Comparison of ENCODE assay signal across 25 cellular contexts in the genomic region with DNA sequence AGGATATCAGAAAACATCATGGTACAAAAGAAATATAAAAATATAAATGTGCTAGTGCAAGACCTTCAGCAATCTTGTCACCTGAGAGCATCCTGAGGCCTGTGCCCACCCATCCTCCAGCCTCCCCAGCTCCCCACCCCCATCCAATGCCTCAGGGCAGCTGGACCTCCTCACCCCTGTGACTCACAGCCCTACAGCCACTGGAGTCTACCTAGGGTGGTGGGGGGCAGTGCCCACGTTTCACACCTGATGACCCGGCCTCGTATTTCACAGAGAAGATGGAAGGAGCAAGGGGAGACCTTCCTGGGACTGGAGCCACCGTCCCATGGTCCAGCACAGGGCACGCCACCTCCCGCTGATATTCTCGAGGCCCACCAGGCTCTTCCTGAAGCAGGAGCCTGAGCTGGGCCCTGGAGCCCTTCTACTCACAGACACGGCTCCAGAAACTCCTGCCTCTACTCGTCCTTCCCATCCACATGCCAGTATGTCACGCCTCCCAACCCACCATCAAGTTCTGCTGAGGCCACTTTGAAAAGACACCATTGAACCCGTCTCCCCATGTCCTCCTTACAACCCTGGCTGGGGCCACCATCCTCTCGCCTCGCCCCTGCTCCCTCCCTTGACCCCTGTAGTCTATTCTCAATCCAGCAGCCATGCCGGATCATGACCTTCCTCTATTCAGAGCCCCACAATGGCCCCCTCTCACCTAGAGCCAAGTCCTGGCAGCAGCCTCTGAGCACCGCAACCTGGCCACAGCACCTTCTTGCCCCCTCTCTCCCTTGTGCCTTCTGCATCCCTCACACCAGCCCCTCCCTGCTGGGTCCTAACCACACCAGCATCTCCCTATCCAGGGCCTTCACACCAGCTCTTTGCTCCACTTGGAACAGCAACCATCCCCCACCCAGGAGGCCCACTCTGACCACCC. TPM values are rescaled to one million over a fixed set of nuclear protein-coding genes. Genes with fewer than 3 reads are reported as not detected.
DNase-seq lines count a peak whose midpoint lies in the region; ATAC-seq and TF ChIP-seq lines count a peak whose summit lies in the region.
"Had no signal": no experiment of that assay in that cellular context is flagged by ENCODE, and none has a peak within 500 bp of the region (broad histone marks: within the 10 kb centered on the region; RNA-seq: fewer than 3 reads in every experiment).

No MANE protein-coding gene starts in this region.

- no peak overlapping the region for H3K4me3 ChIP-seq in uterus
- H3K4me3 ChIP-seq: neural progenitor cell, PC-9 had no signal

- peaks cover 0 to 5% of the 10 kb centered on the region in 2 donors for H3K9me3 Mint-ChIP-seq in activated naive CD4-positive, alpha-beta T cell treated with anti-CD3 and anti-CD28 coated beads, Interleukin-2, amount 50 U/mL, for 72 hours

- no peak for TF ChIP-seq CTCF in uterus (IDR thresholded peaks at IDR 0.05)

- H3K27me3 ChIP-seq in uterus = no peaks in the 10 kb centered on the region
- H3K27me3 ChIP-seq: foreskin keratinocyte, neural progenitor cell had no signal

- no peak for DNase-seq in activated naive CD4-positive, alpha-beta T cell treated with anti-CD3 and anti-CD28 coated beads, Interleukin-2, amount 50 U/mL, for 72 hours (ENCODE audit: low spot score in 2 of 2)
- DNase-seq in activated naive CD4-positive, alpha-beta T cell treated with anti-CD3 and anti-CD28 coated beads, Interleukin-2, amount 50 U/mL, for 16 hours = no peak
- DNase-seq in caudate nucleus (lab: John Stamatoyannopoulos, UW) = no peak
- DNase-seq in mesenteric fat pad (ENCODE audit: low spot score) = peak; percentile 77
- no peak for DNase-seq in uterus
- no peak for DNase-seq in SW480 (ENCODE audit: low spot score)
- DNase-seq: activated gamma-delta T cell; CD4-positive, CD25-positive, alpha-beta regulatory T cell; cortex of kidney; DMS53; foreskin keratinocyte; H7; NCI-H1417; NCI-H2171; NCI-H748 treated with DMSO at 0.1 percent for 48 hours; PC-9; SIG-M5; stimulated activated CD4-positive, alpha-beta T cell treated with anti-CD3 and anti-CD28 coated beads, Interleukin-4, amount 100 ng/mL, for 4 hours had no signal

- H3K36me3 Mint-ChIP-seq in activated naive CD4-positive, alpha-beta T cell treated with anti-CD3 and anti-CD28 coated beads, Interleukin-2, amount 50 U/mL, for 72 hours = peaks cover 65 to 77% of the 10 kb centered on the region in 2 donors

- H3K27ac Mint-ChIP-seq in activated naive CD4-positive, alpha-beta T cell treated with anti-CD3 and anti-CD28 coated beads, Interleukin-2, amount 50 U/mL, for 72 hours = peak overlapping the region; percentile 60 to 82
- H3K27ac Mint-ChIP-seq: neural progenitor cell, WTC11 had no signal

- no peaks in the 10 kb centered on the region for H3K4me1 ChIP-seq in uterus
- H3K4me1 ChIP-seq: foreskin keratinocyte, neural progenitor cell had no signal

- ATAC-seq in activated naive CD4-positive, alpha-beta T cell treated with anti-CD3 and anti-CD28 coated beads, Interleukin-2, amount 50 U/mL, for 72 hours = no peak
- ATAC-seq in GM18907 (IDR thresholded peaks at IDR 0.05; ENCODE audit: unreplicated experiment) = no peak
- ATAC-seq: foreskin keratinocyte, HepG2, WTC11 had no signal

- H3K9me3 ChIP-seq in uterus = peaks cover 0 to 4% of the 10 kb centered on the region in 2 donors

- intact Hi-C loops in uterus (cut with DNase I; ENCODE audit: low total_unique reads) = no loop called here

- no peak for TF ChIP-seq POLR2A in uterus (IDR thresholded peaks at IDR 0.05)

- H3K27ac ChIP-seq in caudate nucleus (ENCODE audit: low read depth, low read length) = peak overlapping the region; percentile 65
- H3K27ac ChIP-seq in temporal lobe (ENCODE audit: low read depth, low read length) = peak overlapping the region; percentile 76
- no peak overlapping the region for H3K27ac ChIP-seq in uterus
- H3K27ac ChIP-seq: foreskin keratinocyte, neural progenitor cell, PC-9 had no signal

- no peaks in the 10 kb centered on the region for H3K36me3 ChIP-seq in uterus

RNA-seq across cellular contexts. Expression of a gene that starts 13.3 kb away (rescaled TPM):
- 10 to 100 TPM; 33.7 to 57.6 TPM for total RNA-seq in activated naive CD4-positive, alpha-beta T cell treated with anti-CD3 and anti-CD28 coated beads, Interleukin-2, amount 50 U/mL, for 72 hours
- total RNA-seq in mesenteric fat pad = 166 TPM
- total RNA-seq in temporal lobe = 55.3 TPM
- 10 to 100 TPM; 18.8 to 78.7 (median 57.7) TPM for total RNA-seq in uterus

RNA-seq across cellular contexts. Expression of a gene that starts 30.2 kb away (rescaled TPM):
- 10 to 100 TPM; 29.8 to 50.3 TPM for total RNA-seq in activated naive CD4-positive, alpha-beta T cell treated with anti-CD3 and anti-CD28 coated beads, Interleukin-2, amount 50 U/mL, for 72 hours
- 11.5 TPM for total RNA-seq in mesenteric fat pad
- 0.25 TPM for total RNA-seq in temporal lobe
- 1 to 10 TPM in 2 of 4 donors, under 1 TPM in 1, not detected in 1; 0.97 to 1.8 (median 1.2) TPM for total RNA-seq in uterus
- total RNA-seq: epithelial cell of proximal tubule, foreskin keratinocyte, H7, HepG2, PC-9, pulmonary artery endothelial cell, WTC11 had no signal

Comparison
In these comparisons a context has a peak if more than half of its experiments do, and no peak if none do; other contexts are left out.
1. H3K27ac ChIP-seq: peak in caudate nucleus (single experiment) and temporal lobe (single experiment); none in uterus (0 of 2).